9 cellular contexts compared by ENCODE assay signal in genomic region chr9:83511051-83511450, GRCh38. TPM values are rescaled to one million over a fixed set of nuclear protein-coding genes. Genes with fewer than 3 reads are reported as not detected.
DNase-seq lines count a peak whose midpoint lies in the region; ATAC-seq, FAIRE-seq and TF ChIP-seq lines count a peak whose summit lies in the region.
"Had no signal": no experiment of that assay in that cellular context is flagged by ENCODE, and none has a peak within 500 bp of the region (broad histone marks: within the 10 kb centered on the region; RNA-seq: fewer than 3 reads in every experiment).

No MANE protein-coding gene starts in this region.

- intact Hi-C loops in MCF 10A (cut with micrococcal nuclease): no loop called here
- intact Hi-C loops in breast epithelium (cut with DNase I; ENCODE audit: low total_unique reads): no loop called here

- no peak overlapping the region for H3K4me3 Mint-ChIP-seq in MCF 10A (ENCODE audit: unreplicated experiment)
- no peak overlapping the region for H3K4me3 Mint-ChIP-seq in stimulated activated effector memory CD8-positive, alpha-beta T cell treated with anti-CD3 and anti-CD28 coated beads, Interleukin-12 subunit alpha, Interleukin-12 subunit beta, amount 100 ng/mL, for 72 hours

- ATAC-seq in HG03025 (IDR thresholded peaks at IDR 0.05; ENCODE audit: low FRiP score, unreplicated experiment): peak; percentile 68
- peak; percentile 85 for ATAC-seq in stimulated activated effector memory CD8-positive, alpha-beta T cell treated with anti-CD3 and anti-CD28 coated beads, Interleukin-12 subunit alpha, Interleukin-12 subunit beta, amount 100 ng/mL, for 72 hours

- H3K27me3 ChIP-seq in breast epithelium: no peaks in the 10 kb centered on the region

- no peaks in the 10 kb centered on the region for H3K4me1 ChIP-seq in breast epithelium

- H3K27ac Mint-ChIP-seq in MCF 10A (ENCODE audit: low read depth, unreplicated experiment): no peak overlapping the region
- H3K27ac Mint-ChIP-seq in stimulated activated effector memory CD8-positive, alpha-beta T cell treated with anti-CD3 and anti-CD28 coated beads, Interleukin-12 subunit alpha, Interleukin-12 subunit beta, amount 100 ng/mL, for 72 hours: no peak overlapping the region

- CTCF ChIA-PET in MCF 10A (lab: Yijun Ruan, JAX): no interaction called here

- H3K4me1 Mint-ChIP-seq in MCF 10A (ENCODE audit: insufficient read depth, unreplicated experiment): no peaks in the 10 kb centered on the region
- peaks cover 12% of the 10 kb centered on the region for H3K4me1 Mint-ChIP-seq in stimulated activated effector memory CD8-positive, alpha-beta T cell treated with anti-CD3 and anti-CD28 coated beads, Interleukin-12 subunit alpha, Interleukin-12 subunit beta, amount 100 ng/mL, for 72 hours

- no peak overlapping the region for H3K4me3 ChIP-seq in breast epithelium

- H3K27me3 Mint-ChIP-seq in MCF 10A (ENCODE audit: insufficient read depth, unreplicated experiment): peaks cover 5% of the 10 kb centered on the region

- no peak overlapping the region for H3K27ac ChIP-seq in breast epithelium

- TF ChIP-seq POLR2A in breast epithelium (IDR thresholded peaks at IDR 0.05): no peak

- TF ChIP-seq CTCF in MCF 10A (IDR thresholded peaks at IDR 0.05; ENCODE audit: unreplicated experiment) (no peak), breast epithelium (IDR thresholded peaks at IDR 0.05) (no peak)

- no peaks in the 10 kb centered on the region for H3K36me3 Mint-ChIP-seq in MCF 10A (ENCODE audit: insufficient read depth, unreplicated experiment)
- H3K36me3 Mint-ChIP-seq in stimulated activated effector memory CD8-positive, alpha-beta T cell treated with anti-CD3 and anti-CD28 coated beads, Interleukin-12 subunit alpha, Interleukin-12 subunit beta, amount 100 ng/mL, for 72 hours: no peaks in the 10 kb centered on the region

- peak; percentile 23 for DNase-seq in MCF 10A (ENCODE audit: unreplicated experiment)
- no peak for DNase-seq in breast epithelium (ENCODE audit: low spot score in 2 of 2)
- peak; percentile 61 for DNase-seq in RKO (ENCODE audit: low spot score)
- no peak for DNase-seq in stimulated activated effector memory CD8-positive, alpha-beta T cell treated with anti-CD3 and anti-CD28 coated beads, Interleukin-12 subunit alpha, Interleukin-12 subunit beta, amount 100 ng/mL, for 72 hours (ENCODE audit: low spot score in 2 of 2)
- DNase-seq in amygdala (lab: John Stamatoyannopoulos, UW): no peak
- DNase-seq in urothelium cell line (ENCODE audit: low spot score): no peak
- DNase-seq in DMS114 treated with DMSO at 0.1 percent for 48 hours (lab: John Stamatoyannopoulos, UW; ENCODE audit: unreplicated experiment): no peak

- POLR2A ChIA-PET in MCF 10A (lab: Yijun Ruan, JAX): no interaction called here

- BruUV-seq in MCF 10A (replicated peaks; lab: Mats Ljungman, UMichigan): no TSS peak

- H3K36me3 ChIP-seq in breast epithelium: no peaks in the 10 kb centered on the region

- no peaks in the 10 kb centered on the region for H3K9me3 Mint-ChIP-seq in MCF 10A (ENCODE audit: unreplicated experiment)
- no peaks in the 10 kb centered on the region for H3K9me3 Mint-ChIP-seq in stimulated activated effector memory CD8-positive, alpha-beta T cell treated with anti-CD3 and anti-CD28 coated beads, Interleukin-12 subunit alpha, Interleukin-12 subunit beta, amount 100 ng/mL, for 72 hours

- FAIRE-seq in urothelium cell line (lab: Jason Lieb, UNC): no peak
- FAIRE-seq: TTC549 had no signal

- no peaks in the 10 kb centered on the region for H3K9me3 ChIP-seq in breast epithelium

RNA-seq across cellular contexts. Expression of gene FRMD3, which starts 27.1 kb away (rescaled TPM):
- 0.17 and 0.28 TPM in 2 replicates for total RNA-seq in MCF 10A (2022)
- total RNA-seq in breast epithelium: 10 to 100 TPM in 2 of 3 donors, 1 to 10 TPM in 1; 6.3 to 14.1 (median 14.1) TPM

Comparison
In these comparisons a context has a peak if more than half of its experiments do, and no peak if none do; other contexts are left out.
1. DNase-seq: peak in MCF 10A (single experiment) and RKO (single experiment); none in breast epithelium (0 of 2), stimulated activated effector memory CD8-positive, alpha-beta T cell treated with anti-CD3 and anti-CD28 coated beads, Interleukin-12 subunit alpha, Interleukin-12 subunit beta, amount 100 ng/mL, for 72 hours (0 of 2), amygdala (0 of 56), urothelium cell line (single experiment) and DMS114 treated with DMSO at 0.1 percent for 48 hours (single experiment).